Comparison of ENCODE assay signal across 16 cellular contexts in the genomic region with DNA sequence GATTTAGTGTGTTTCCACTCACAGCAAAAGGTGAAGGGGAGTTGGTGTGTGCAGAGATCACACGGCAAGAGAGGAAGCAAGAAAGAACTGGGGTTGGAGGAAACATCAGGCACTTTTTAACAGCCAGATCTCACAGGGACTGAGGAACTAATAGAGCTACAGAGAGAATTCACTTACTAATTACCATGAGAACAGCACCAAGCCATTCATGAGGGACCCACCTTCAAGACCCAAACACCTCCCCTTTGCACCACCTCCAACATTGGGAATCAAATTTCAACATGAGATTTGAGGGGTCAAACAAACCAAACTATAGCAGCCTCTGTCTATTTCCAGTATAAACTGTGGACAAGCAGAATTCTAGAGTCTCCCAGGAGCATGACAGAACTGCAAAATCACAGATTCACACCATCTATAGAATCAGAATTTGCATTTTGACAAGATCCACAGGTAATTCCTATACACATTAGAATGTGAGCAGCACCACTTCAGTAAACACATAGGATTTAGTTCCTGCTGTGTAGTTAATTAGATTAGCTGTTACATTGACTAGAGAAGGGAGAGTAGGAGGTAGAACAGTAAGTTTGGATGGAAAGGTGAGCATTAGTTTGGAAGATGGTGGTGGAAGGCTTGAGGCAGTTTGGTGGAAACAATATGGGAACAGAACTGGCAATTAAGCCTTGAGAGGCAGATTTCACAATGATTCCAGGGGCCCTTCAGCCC.
DNase-seq lines count a peak whose midpoint lies in the region; ATAC-seq, FAIRE-seq and TF ChIP-seq lines count a peak whose summit lies in the region.
"Had no signal": no experiment of that assay in that cellular context is flagged by ENCODE, and none has a peak within 500 bp of the region (broad histone marks: within the 10 kb centered on the region; RNA-seq: fewer than 3 reads in every experiment).

No MANE protein-coding gene starts in this region.

- H3K27me3 ChIP-seq in H1 (replicated peaks in 1 of 4; ENCODE audit: control insufficient read depth in 3 of 4, extremely low read depth in 1 of 4, insufficient read depth in 3 of 4, low read length in 3 of 4) (no peaks in the 10 kb centered on the region), mesendoderm (ENCODE audit: insufficient read depth, low read length, poor library complexity) (no peaks in the 10 kb centered on the region), Peyer's patch (no peaks in the 10 kb centered on the region)

- H2BK5ac ChIP-seq in H1 (ENCODE audit: low read depth, low read length) (no peak overlapping the region), mesendoderm (ENCODE audit: low read length) (no peak overlapping the region)

- H3K23me2 ChIP-seq in H1 (ENCODE audit: low read depth, low read length): no peaks in the 10 kb centered on the region; the same call in 1 of the 2 replicates

- TF ChIP-seq RAD21 in H1 (IDR thresholded peaks at IDR 0.05 in 1 of 2, conservative IDR thresholded peaks at IDR 0.05 in 1 of 2; ENCODE audit: low read depth in 2 of 2, low read length in 2 of 2): no peak

- no peak overlapping the region for H3K27ac ChIP-seq in H1 (ENCODE audit: low read depth, low read length)
- no peak overlapping the region for H3K27ac ChIP-seq in mesendoderm (ENCODE audit: low read depth, low read length)
- no peak overlapping the region for H3K27ac ChIP-seq in Peyer's patch
- H3K27ac ChIP-seq: 22Rv1 had no signal

- peak overlapping the region; percentile 70; the same call in 1 of the 2 replicates for H2AFZ ChIP-seq in H1 (ENCODE audit: low read length)

- H3K56ac ChIP-seq in H1 (replicated peaks; ENCODE audit: insufficient read length, low read depth, low read length) (no peak overlapping the region), mesendoderm (ENCODE audit: low read length) (no peak overlapping the region)

- no peak overlapping the region for H3K4me3 ChIP-seq in H1 (ENCODE audit: extremely low read depth in 1 of 4, insufficient read depth in 2 of 4, low read depth in 3 of 4, low read length in 4 of 4)
- H3K4me3 ChIP-seq in mesendoderm (ENCODE audit: low read length): no peak overlapping the region
- no peak overlapping the region for H3K4me3 ChIP-seq in Peyer's patch

- H2BK120ac ChIP-seq in H1 (replicated peaks; ENCODE audit: low read depth, low read length): no peak overlapping the region
- no peak overlapping the region for H2BK120ac ChIP-seq in mesendoderm (ENCODE audit: low read depth, low read length)

- no peak overlapping the region for H3K14ac ChIP-seq in H1 (ENCODE audit: insufficient read length)

- no peak overlapping the region for H4K91ac ChIP-seq in H1 (replicated peaks; ENCODE audit: insufficient read length, low read length)

- CTCF ChIA-PET in H1 (lab: Charles Lee; ENCODE audit: partially characterized antibody): interaction anchor here (0.7 kb wide), 1 partner anchor 125 kb away, joined by 4 read pairs; no protein-coding TSS in a partner anchor

- no peak for TF ChIP-seq CTCF in H1 (IDR thresholded peaks at IDR 0.05; ENCODE audit: control extremely low read depth in 1 of 3, insufficient read depth in 1 of 3, low read depth in 1 of 3, low read length in 3 of 3)
- TF ChIP-seq CTCF in Peyer's patch (IDR thresholded peaks at IDR 0.05): no peak

- peak overlapping the region; percentile 15; the same call in 1 of the 2 replicates for H3K18ac ChIP-seq in H1 (ENCODE audit: extremely low read depth, low read length)
- peak overlapping the region; percentile 41 for H3K18ac ChIP-seq in mesendoderm (ENCODE audit: low read length)

- H3K23ac ChIP-seq in H1 (ENCODE audit: insufficient read length) (no peak overlapping the region), mesendoderm (ENCODE audit: low read length) (no peak overlapping the region)

- H4K5ac ChIP-seq in H1 (ENCODE audit: insufficient read length, low read depth, low read length) (no peak overlapping the region), mesendoderm (ENCODE audit: low read length) (no peak overlapping the region)

- H4K8ac ChIP-seq in H1 (ENCODE audit: extremely low read depth, insufficient read depth, low read length): no peak overlapping the region
- no peak overlapping the region for H4K8ac ChIP-seq in mesendoderm (ENCODE audit: low read depth, low read length)

- no peak overlapping the region for H2BK15ac ChIP-seq in H1 (ENCODE audit: low read length)
- no peak overlapping the region for H2BK15ac ChIP-seq in mesendoderm (replicated peaks; ENCODE audit: low read depth)

- POLR2A ChIA-PET in H1 (lab: Charles Lee; ENCODE audit: partially characterized antibody): interaction anchor here (0.6 kb wide), 1 partner anchor 14 kb away, joined by 3 read pairs; no protein-coding TSS in a partner anchor

- H3K4me2 ChIP-seq in H1 (ENCODE audit: insufficient read depth in 1 of 2, low read depth in 2 of 2, low read length in 2 of 2) (peak overlapping the region in 1 of 2 experiments; percentile 26; a peak in 1 of 4 replicates), mesendoderm (ENCODE audit: low read length) (no peak overlapping the region)

- 75% methylated on average over 1 of the region's 1 CpG; no CpG with 5 or more reads in 1 of the 2 experiments for WGBS in H1 (ENCODE audit: extremely low coverage in 1 of 2, insufficient coverage in 1 of 2, insufficient read length in 1 of 2, insufficient replicate concordance in 2 of 2, low coverage in 1 of 2, low lambda C conversion rate in 2 of 2, missing lambda C conversion rate in 1 of 2), 2 experiments
- WGBS in mesendoderm (ENCODE audit: extremely low coverage, insufficient coverage, low lambda C conversion rate): no CpG with 5 or more reads among the region's 1 CpG

- H2BK12ac ChIP-seq in H1 (ENCODE audit: low read depth, low read length): peak overlapping the region; percentile 22; the same call in 1 of the 2 replicates

- H3K79me1 ChIP-seq in H1 (ENCODE audit: low read depth, low read length): no peaks in the 10 kb centered on the region
- no peaks in the 10 kb centered on the region for H3K79me1 ChIP-seq in mesendoderm (ENCODE audit: low read length)

- peaks cover 0 to 4% (median under 1%) of the 10 kb centered on the region in 4 experiments; a peak in 3 of 7 replicates for H3K4me1 ChIP-seq in H1 (replicated peaks in 1 of 4; ENCODE audit: control insufficient read depth in 3 of 4, insufficient read depth in 4 of 4, low read length in 3 of 4)
- H3K4me1 ChIP-seq in mesendoderm (ENCODE audit: control insufficient read depth, low read depth, low read length): no peaks in the 10 kb centered on the region
- no peaks in the 10 kb centered on the region for H3K4me1 ChIP-seq in Peyer's patch

- H3K4ac ChIP-seq in H1 (replicated peaks; ENCODE audit: insufficient read length, low read depth, low read length) (no peak overlapping the region), mesendoderm (ENCODE audit: low read depth, low read length) (peak overlapping the region; percentile 70)

- no peaks in the 10 kb centered on the region for H4K20me1 ChIP-seq in H1 (replicated peaks in 1 of 2; ENCODE audit: control insufficient read depth in 1 of 2, insufficient read depth in 2 of 2, low read length in 2 of 2)

- no peak overlapping the region for H3K9ac ChIP-seq in H1 (replicated peaks in 1 of 4; ENCODE audit: extremely low read depth in 1 of 4, low read depth in 3 of 4, low read length in 3 of 4)
- H3K9ac ChIP-seq in mesendoderm (ENCODE audit: low read length): no peak overlapping the region

- H3K79me2 ChIP-seq in H1 (ENCODE audit: control insufficient read depth in 1 of 2, insufficient read depth in 2 of 2, low read length in 2 of 2) (no peaks in the 10 kb centered on the region), mesendoderm (ENCODE audit: control insufficient read depth, insufficient read depth, low read length) (no peaks in the 10 kb centered on the region)

- TF ChIP-seq EP300 in H1 (IDR thresholded peaks at IDR 0.05; ENCODE audit: borderline replicate concordance in 1 of 2, low read depth in 2 of 2, low read length in 2 of 2): no peak

- no peak for FAIRE-seq in H1 (lab: Jason Lieb, UNC)
- FAIRE-seq: D721Med, H54 had no signal

- H3K36me3 ChIP-seq in H1 (ENCODE audit: control insufficient read depth in 2 of 4, insufficient read depth in 4 of 4, low read length in 3 of 4): no peaks in the 10 kb centered on the region
- H3K36me3 ChIP-seq in mesendoderm (ENCODE audit: control insufficient read depth, insufficient read depth, low read length): no peaks in the 10 kb centered on the region
- no peaks in the 10 kb centered on the region for H3K36me3 ChIP-seq in Peyer's patch

- 0 out of 2 replicates have a peak overlapping the region, but pooled peaks have one; percentile 6 for H2BK20ac ChIP-seq in H1 (ENCODE audit: low read length)

- H2AK5ac ChIP-seq in H1 (ENCODE audit: low read depth, low read length) (no peak overlapping the region), mesendoderm (ENCODE audit: low read length) (no peak overlapping the region)

- no peaks in the 10 kb centered on the region for H3K9me3 ChIP-seq in H1 (ENCODE audit: insufficient read depth in 2 of 2, low read depth in 1 of 2, low read length in 1 of 2)
- H3K9me3 ChIP-seq in Peyer's patch: no peaks in the 10 kb centered on the region

- no peak for ATAC-seq in esophagus mucosa
- ATAC-seq: CD8-positive, alpha-beta T cell had no signal

- DNase-seq in ELF-1 (ENCODE audit: low read depth, low spot score) (peak; percentile 35), NCI-H82 (lab: John Stamatoyannopoulos, UW) (peak; percentile 40), H1 (ENCODE audit: low read depth in 1 of 2, low spot score in 2 of 2) (no peak), mesendoderm (peak; percentile 56), NOMO-1 treated with DMSO at 0.1 percent for 48 hours (lab: John Stamatoyannopoulos, UW; ENCODE audit: unreplicated experiment) (no peak), NCI-H1105 (lab: John Stamatoyannopoulos, UW) (no peak), Peyer's patch (no peak)
- DNase-seq: CD8-positive, alpha-beta T cell; COR-L47; DMS153; DND-41; GF-D8 had no signal

- TF ChIP-seq POLR2A in H1 (IDR thresholded peaks at IDR 0.05; ENCODE audit: control extremely low read depth in 1 of 2, low read depth in 2 of 2, low read length in 2 of 2): no peak
- no peak for TF ChIP-seq POLR2A in Peyer's patch (IDR thresholded peaks at IDR 0.05)

TF ChIP-seq in H1, 55 proteins besides CTCF, POLR2A, EP300 and RAD21:
- TF ChIP-seq CREB1 (IDR thresholded peaks at IDR 0.05) (no peak), YY1 (IDR thresholded peaks at IDR 0.05; ENCODE audit: low read depth, low read length) (no peak), RFX5 (IDR thresholded peaks at IDR 0.05; ENCODE audit: borderline replicate concordance, low read depth, low read length) (no peak), ZNF274 (IDR thresholded peaks at IDR 0.05; ENCODE audit: borderline replicate concordance, extremely low read depth, low read length) (no peak), SUZ12 (IDR thresholded peaks at IDR 0.05; ENCODE audit: low read length) (no peak), SIRT6 (IDR thresholded peaks at IDR 0.05; ENCODE audit: low read length) (no peak), SIX5 (IDR thresholded peaks at IDR 0.05; ENCODE audit: low read depth, low read length) (no peak), SAP30 (IDR thresholded peaks at IDR 0.05; ENCODE audit: insufficient read depth, insufficient replicate concordance, low read length) (no peak)

Comparison
In these comparisons a context has a peak if more than half of its experiments do, and no peak if none do; other contexts are left out.
1. DNase-seq: peak in ELF-1 (single experiment), NCI-H82 (single experiment) and mesendoderm (single experiment); none in H1 (0 of 2), NOMO-1 treated with DMSO at 0.1 percent for 48 hours (single experiment), NCI-H1105 (single experiment) and Peyer's patch (0 of 3).